ENCODE assay signal across 1 cellular context in the genomic region with DNA sequence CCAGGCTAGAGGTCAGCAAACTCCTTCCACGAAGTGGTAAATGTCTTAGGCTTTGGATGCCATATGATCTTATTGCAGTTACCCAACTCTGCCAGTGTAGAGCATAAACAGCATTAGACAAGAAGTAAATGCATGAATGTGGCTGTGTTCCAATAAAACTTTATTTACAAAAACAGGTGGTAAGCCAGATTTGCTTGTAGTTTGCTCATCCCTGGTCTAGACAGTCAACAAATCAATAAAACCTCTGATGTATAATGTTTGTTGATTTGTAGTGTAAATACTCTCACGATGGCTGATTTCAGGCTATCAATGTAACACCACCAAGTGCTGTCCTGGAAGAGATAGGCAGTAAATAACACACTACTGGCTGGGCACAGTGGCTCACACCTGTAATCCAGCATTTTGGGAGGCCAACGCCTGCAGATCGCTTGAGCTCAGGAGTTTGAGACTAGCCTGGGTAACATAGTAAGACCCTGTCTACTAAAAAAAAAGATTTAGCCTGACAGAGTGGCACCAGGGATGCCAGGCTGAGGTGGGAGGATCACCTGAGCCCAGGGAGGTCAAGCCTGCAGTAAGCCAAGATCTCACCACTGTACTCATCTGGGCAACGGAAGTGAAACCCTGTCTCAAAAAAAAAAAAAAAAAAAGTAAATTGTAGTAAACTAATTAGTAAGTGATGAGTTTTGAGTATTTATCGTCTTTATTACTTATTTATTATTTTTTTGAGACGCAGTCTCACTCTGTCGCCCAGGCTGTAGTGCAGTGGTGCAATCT.
TF ChIP-seq lines count a peak whose summit lies in the region.

No MANE protein-coding gene starts in this region.

TF ChIP-seq in A549, 52 proteins besides CTCF, POLR2A, EP300 and RAD21:
- no peak for TF ChIP-seq FOXS1 (CRISPR knock-in tag; IDR thresholded peaks at IDR 0.05)
- no peak for TF ChIP-seq MAZ (IDR thresholded peaks at IDR 0.05; ENCODE audit: borderline replicate concordance, low read depth, low read length)
- no peak for TF ChIP-seq HEYL (CRISPR knock-in tag; IDR thresholded peaks at IDR 0.05)
- TF ChIP-seq KDM1A (IDR thresholded peaks at IDR 0.05; ENCODE audit: low read depth): no peak
- no peak for TF ChIP-seq RFX5 (IDR thresholded peaks at IDR 0.05)
- TF ChIP-seq CBX2 (IDR thresholded peaks at IDR 0.05; ENCODE audit: borderline replicate concordance, low read depth): no peak
- TF ChIP-seq, protein P1, sequence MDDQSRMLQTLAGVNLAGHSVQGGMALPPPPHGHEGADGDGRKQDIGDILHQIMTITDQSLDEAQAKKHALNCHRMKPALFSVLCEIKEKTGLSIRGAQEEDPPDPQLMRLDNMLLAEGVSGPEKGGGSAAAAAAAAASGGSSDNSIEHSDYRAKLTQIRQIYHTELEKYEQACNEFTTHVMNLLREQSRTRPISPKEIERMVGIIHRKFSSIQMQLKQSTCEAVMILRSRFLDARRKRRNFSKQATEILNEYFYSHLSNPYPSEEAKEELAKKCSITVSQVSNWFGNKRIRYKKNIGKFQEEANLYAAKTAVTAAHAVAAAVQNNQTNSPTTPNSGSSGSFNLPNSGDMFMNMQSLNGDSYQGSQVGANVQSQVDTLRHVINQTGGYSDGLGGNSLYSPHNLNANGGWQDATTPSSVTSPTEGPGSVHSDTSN (IDR thresholded peaks at IDR 0.05): no peak
- TF ChIP-seq HDAC2 (IDR thresholded peaks at IDR 0.05): no peak
- TF ChIP-seq EHMT2 (IDR thresholded peaks at IDR 0.05; ENCODE audit: low read depth): no peak
- TF ChIP-seq, protein P2, sequence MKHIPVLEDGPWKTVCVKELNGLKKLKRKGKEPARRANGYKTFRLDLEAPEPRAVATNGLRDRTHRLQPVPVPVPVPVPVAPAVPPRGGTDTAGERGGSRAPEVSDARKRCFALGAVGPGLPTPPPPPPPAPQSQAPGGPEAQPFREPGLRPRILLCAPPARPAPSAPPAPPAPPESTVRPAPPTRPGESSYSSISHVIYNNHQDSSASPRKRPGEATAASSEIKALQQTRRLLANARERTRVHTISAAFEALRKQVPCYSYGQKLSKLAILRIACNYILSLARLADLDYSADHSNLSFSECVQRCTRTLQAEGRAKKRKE (CRISPR knock-in tag; IDR thresholded peaks at IDR 0.05; ENCODE audit: low read depth): no peak
- TF ChIP-seq, protein P3, sequence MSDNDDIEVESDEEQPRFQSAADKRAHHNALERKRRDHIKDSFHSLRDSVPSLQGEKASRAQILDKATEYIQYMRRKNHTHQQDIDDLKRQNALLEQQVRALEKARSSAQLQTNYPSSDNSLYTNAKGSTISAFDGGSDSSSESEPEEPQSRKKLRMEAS (IDR thresholded peaks at IDR 0.05): no peak
- no peak for TF ChIP-seq RARB (CRISPR knock-in tag; IDR thresholded peaks at IDR 0.05)
- no peak for TF ChIP-seq CHD4 (IDR thresholded peaks at IDR 0.05; ENCODE audit: borderline replicate concordance)
- no peak for TF ChIP-seq CEBPB (IDR thresholded peaks at IDR 0.05)
- TF ChIP-seq ZC3H11A (IDR thresholded peaks at IDR 0.05): no peak
- TF ChIP-seq JUN (IDR thresholded peaks at IDR 0.05): no peak
- TF ChIP-seq MYC (IDR thresholded peaks at IDR 0.05; ENCODE audit: borderline replicate concordance, low read length): no peak
